ENCODE assay signal across 1 cellular context in genomic region chr7:131524699-131525098, GRCh38.
A peak's percentile ranks its signal among the peaks of the same experiment; 100 is the strongest.
TF ChIP-seq lines count a peak whose summit lies in the region.

No MANE protein-coding gene starts in this region.

TF ChIP-seq in HepG2, 621 proteins besides CTCF, POLR2A, EP300 and RAD21 (continued from another document):
- no peak for TF ChIP-seq GPBP1L1 (CRISPR knock-in tag; IDR thresholded peaks at IDR 0.05)
- no peak for TF ChIP-seq ZNF335 (CRISPR knock-in tag; IDR thresholded peaks at IDR 0.05)
- no peak for TF ChIP-seq ZNF546 (CRISPR knock-in tag; conservative IDR thresholded peaks at IDR 0.05)
- no peak for TF ChIP-seq PCBP2 (optimal IDR thresholded peaks at IDR 0.05; ENCODE audit: low read depth, low read length, poor library complexity, severe bottlenecking)
- peak; percentile 78 to 85 for TF ChIP-seq MAFK (conservative IDR thresholded peaks at IDR 0.05 in 1 of 2, IDR thresholded peaks at IDR 0.05 in 1 of 2; ENCODE audit: low read length in 2 of 2)
- TF ChIP-seq MAFF (IDR thresholded peaks at IDR 0.05; ENCODE audit: low read depth, low read length): peak; percentile 76
- no peak for TF ChIP-seq AGO2 (optimal IDR thresholded peaks at IDR 0.05; ENCODE audit: low read depth, low read length)
- TF ChIP-seq ZNF746 (CRISPR knock-in tag; IDR thresholded peaks at IDR 0.05): no peak
- TF ChIP-seq ZFX (CRISPR knock-in tag; IDR thresholded peaks at IDR 0.05; ENCODE audit: low read depth): no peak
- no peak for TF ChIP-seq ZNF740 (CRISPR knock-in tag; IDR thresholded peaks at IDR 0.05)
- TF ChIP-seq ZFP41 (CRISPR knock-in tag; IDR thresholded peaks at IDR 0.05; ENCODE audit: borderline replicate concordance): no peak
